In the genomic region with DNA sequence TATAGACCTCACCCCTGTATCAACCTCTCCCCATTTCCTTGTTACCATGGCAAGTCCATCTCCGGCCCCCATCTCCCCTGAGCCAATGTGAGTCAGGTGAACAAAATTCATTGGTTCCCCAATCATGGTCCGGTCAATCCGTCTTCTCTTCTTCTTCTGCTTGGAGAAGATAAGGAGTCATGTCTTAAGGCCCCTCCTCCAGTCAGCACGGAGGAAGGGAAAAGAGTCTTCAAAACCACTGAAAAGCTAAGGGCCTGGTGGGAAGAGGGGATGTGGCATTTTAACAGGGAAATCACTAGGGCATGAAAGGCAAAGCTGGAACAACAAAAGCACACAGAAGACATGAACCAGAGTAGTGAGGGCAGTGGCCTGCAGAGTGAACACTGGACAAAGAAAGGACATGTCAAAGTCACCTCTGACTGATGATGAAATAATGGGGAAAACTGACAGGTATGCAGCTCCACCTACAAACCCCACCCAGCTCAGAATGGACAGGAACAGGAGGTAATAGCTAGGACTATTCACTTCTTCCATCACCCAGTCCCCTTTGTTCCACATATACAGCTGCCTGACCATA, we compare ENCODE assay signal across 1 cellular context.
TF ChIP-seq lines count a peak whose summit lies in the region.

No MANE protein-coding gene starts in this region.

TF ChIP-seq in K562, 482 proteins besides CTCF, POLR2A, EP300 and RAD21 (continued from another document and continues in another):
- TF ChIP-seq, protein P1, sequence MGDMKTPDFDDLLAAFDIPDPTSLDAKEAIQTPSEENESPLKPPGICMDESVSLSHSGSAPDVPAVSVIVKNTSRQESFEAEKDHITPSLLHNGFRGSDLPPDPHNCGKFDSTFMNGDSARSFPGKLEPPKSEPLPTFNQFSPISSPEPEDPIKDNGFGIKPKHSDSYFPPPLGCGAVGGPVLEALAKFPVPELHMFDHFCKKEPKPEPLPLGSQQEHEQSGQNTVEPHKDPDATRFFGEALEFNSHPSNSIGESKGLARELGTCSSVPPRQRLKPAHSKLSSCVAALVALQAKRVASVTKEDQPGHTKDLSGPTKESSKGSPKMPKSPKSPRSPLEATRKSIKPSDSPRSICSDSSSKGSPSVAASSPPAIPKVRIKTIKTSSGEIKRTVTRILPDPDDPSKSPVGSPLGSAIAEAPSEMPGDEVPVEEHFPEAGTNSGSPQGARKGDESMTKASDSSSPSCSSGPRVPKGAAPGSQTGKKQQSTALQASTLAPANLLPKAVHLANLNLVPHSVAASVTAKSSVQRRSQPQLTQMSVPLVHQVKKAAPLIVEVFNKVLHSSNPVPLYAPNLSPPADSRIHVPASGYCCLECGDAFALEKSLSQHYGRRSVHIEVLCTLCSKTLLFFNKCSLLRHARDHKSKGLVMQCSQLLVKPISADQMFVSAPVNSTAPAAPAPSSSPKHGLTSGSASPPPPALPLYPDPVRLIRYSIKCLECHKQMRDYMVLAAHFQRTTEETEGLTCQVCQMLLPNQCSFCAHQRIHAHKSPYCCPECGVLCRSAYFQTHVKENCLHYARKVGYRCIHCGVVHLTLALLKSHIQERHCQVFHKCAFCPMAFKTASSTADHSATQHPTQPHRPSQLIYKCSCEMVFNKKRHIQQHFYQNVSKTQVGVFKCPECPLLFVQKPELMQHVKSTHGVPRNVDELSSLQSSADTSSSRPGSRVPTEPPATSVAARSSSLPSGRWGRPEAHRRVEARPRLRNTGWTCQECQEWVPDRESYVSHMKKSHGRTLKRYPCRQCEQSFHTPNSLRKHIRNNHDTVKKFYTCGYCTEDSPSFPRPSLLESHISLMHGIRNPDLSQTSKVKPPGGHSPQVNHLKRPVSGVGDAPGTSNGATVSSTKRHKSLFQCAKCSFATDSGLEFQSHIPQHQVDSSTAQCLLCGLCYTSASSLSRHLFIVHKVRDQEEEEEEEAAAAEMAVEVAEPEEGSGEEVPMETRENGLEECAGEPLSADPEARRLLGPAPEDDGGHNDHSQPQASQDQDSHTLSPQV (IDR thresholded peaks at IDR 0.05): peak; percentile 82
- no peak for TF ChIP-seq HOXB6 (CRISPR knock-in tag; IDR thresholded peaks at IDR 0.05; ENCODE audit: borderline replicate concordance)
- no peak for TF ChIP-seq NR2C2 (CRISPR knock-in tag; IDR thresholded peaks at IDR 0.05)
- TF ChIP-seq NR2C2 (tag; IDR thresholded peaks at IDR 0.05): peak; percentile 46; the same call in 1 of the 2 replicates
- TF ChIP-seq KLF1 (tag; IDR thresholded peaks at IDR 0.05): no peak
- no peak; the same call in 1 of the 2 replicates for TF ChIP-seq XRCC5 (IDR thresholded peaks at IDR 0.05; ENCODE audit: low read depth, low read length)
- TF ChIP-seq MTA2 (IDR thresholded peaks at IDR 0.05; ENCODE audit: low read depth): peak; percentile 81
- peak; percentile 34 for TF ChIP-seq BRD9 (IDR thresholded peaks at IDR 0.05; ENCODE audit: low read depth, partially characterized antibody)
- no peak for TF ChIP-seq IFI16 (CRISPR knock-in tag; IDR thresholded peaks at IDR 0.05)
- TF ChIP-seq, protein P2, sequence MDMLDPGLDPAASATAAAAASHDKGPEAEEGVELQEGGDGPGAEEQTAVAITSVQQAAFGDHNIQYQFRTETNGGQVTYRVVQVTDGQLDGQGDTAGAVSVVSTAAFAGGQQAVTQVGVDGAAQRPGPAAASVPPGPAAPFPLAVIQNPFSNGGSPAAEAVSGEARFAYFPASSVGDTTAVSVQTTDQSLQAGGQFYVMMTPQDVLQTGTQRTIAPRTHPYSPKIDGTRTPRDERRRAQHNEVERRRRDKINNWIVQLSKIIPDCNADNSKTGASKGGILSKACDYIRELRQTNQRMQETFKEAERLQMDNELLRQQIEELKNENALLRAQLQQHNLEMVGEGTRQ (CRISPR knock-in tag; IDR thresholded peaks at IDR 0.05): no peak
- TF ChIP-seq, protein P3, sequence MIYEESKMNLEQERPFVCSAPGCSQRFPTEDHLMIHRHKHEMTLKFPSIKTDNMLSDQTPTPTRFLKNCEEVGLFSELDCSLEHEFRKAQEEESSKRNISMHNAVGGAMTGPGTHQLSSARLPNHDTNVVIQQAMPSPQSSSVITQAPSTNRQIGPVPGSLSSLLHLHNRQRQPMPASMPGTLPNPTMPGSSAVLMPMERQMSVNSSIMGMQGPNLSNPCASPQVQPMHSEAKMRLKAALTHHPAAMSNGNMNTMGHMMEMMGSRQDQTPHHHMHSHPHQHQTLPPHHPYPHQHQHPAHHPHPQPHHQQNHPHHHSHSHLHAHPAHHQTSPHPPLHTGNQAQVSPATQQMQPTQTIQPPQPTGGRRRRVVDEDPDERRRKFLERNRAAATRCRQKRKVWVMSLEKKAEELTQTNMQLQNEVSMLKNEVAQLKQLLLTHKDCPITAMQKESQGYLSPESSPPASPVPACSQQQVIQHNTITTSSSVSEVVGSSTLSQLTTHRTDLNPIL (CRISPR knock-in tag; IDR thresholded peaks at IDR 0.05): no peak
- TF ChIP-seq SRSF3 (IDR thresholded peaks at IDR 0.05; ENCODE audit: insufficient read depth, low read length): no peak
- peak; percentile 39; the same call in 1 of the 2 replicates for TF ChIP-seq NFIC (IDR thresholded peaks at IDR 0.05)
- TF ChIP-seq, protein P4, sequence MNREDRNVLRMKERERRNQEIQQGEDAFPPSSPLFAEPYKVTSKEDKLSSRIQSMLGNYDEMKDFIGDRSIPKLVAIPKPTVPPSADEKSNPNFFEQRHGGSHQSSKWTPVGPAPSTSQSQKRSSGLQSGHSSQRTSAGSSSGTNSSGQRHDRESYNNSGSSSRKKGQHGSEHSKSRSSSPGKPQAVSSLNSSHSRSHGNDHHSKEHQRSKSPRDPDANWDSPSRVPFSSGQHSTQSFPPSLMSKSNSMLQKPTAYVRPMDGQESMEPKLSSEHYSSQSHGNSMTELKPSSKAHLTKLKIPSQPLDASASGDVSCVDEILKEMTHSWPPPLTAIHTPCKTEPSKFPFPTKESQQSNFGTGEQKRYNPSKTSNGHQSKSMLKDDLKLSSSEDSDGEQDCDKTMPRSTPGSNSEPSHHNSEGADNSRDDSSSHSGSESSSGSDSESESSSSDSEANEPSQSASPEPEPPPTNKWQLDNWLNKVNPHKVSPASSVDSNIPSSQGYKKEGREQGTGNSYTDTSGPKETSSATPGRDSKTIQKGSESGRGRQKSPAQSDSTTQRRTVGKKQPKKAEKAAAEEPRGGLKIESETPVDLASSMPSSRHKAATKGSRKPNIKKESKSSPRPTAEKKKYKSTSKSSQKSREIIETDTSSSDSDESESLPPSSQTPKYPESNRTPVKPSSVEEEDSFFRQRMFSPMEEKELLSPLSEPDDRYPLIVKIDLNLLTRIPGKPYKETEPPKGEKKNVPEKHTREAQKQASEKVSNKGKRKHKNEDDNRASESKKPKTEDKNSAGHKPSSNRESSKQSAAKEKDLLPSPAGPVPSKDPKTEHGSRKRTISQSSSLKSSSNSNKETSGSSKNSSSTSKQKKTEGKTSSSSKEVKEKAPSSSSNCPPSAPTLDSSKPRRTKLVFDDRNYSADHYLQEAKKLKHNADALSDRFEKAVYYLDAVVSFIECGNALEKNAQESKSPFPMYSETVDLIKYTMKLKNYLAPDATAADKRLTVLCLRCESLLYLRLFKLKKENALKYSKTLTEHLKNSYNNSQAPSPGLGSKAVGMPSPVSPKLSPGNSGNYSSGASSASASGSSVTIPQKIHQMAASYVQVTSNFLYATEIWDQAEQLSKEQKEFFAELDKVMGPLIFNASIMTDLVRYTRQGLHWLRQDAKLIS (CRISPR knock-in tag; IDR thresholded peaks at IDR 0.05): no peak
- peak; percentile 36; the same call in 1 of the 2 replicates for TF ChIP-seq BHLHE40 (IDR thresholded peaks at IDR 0.05; ENCODE audit: low read length)
- TF ChIP-seq, protein P5, sequence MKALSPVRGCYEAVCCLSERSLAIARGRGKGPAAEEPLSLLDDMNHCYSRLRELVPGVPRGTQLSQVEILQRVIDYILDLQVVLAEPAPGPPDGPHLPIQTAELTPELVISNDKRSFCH (CRISPR knock-in tag; IDR thresholded peaks at IDR 0.05): no peak
- TF ChIP-seq, protein P5 (tag; IDR thresholded peaks at IDR 0.05): 0 out of 2 replicates have a peak, but pooled peaks have one; percentile 43
- 0 out of 4 replicates have a peak, but pooled peaks of 1 of the 2 experiments have one; percentile 32 for TF ChIP-seq FOXK2 (conservative IDR thresholded peaks at IDR 0.05 in 1 of 2, IDR thresholded peaks at IDR 0.05 in 1 of 2; ENCODE audit: low read depth in 2 of 2)
- TF ChIP-seq FOSL1 (tag; conservative IDR thresholded peaks at IDR 0.05): peak; percentile 63
- TF ChIP-seq DIDO1 (tag; IDR thresholded peaks at IDR 0.05; ENCODE audit: low read depth): no peak
- TF ChIP-seq IRF2 (CRISPR knock-in tag; IDR thresholded peaks at IDR 0.05): no peak
- TF ChIP-seq, protein P6, sequence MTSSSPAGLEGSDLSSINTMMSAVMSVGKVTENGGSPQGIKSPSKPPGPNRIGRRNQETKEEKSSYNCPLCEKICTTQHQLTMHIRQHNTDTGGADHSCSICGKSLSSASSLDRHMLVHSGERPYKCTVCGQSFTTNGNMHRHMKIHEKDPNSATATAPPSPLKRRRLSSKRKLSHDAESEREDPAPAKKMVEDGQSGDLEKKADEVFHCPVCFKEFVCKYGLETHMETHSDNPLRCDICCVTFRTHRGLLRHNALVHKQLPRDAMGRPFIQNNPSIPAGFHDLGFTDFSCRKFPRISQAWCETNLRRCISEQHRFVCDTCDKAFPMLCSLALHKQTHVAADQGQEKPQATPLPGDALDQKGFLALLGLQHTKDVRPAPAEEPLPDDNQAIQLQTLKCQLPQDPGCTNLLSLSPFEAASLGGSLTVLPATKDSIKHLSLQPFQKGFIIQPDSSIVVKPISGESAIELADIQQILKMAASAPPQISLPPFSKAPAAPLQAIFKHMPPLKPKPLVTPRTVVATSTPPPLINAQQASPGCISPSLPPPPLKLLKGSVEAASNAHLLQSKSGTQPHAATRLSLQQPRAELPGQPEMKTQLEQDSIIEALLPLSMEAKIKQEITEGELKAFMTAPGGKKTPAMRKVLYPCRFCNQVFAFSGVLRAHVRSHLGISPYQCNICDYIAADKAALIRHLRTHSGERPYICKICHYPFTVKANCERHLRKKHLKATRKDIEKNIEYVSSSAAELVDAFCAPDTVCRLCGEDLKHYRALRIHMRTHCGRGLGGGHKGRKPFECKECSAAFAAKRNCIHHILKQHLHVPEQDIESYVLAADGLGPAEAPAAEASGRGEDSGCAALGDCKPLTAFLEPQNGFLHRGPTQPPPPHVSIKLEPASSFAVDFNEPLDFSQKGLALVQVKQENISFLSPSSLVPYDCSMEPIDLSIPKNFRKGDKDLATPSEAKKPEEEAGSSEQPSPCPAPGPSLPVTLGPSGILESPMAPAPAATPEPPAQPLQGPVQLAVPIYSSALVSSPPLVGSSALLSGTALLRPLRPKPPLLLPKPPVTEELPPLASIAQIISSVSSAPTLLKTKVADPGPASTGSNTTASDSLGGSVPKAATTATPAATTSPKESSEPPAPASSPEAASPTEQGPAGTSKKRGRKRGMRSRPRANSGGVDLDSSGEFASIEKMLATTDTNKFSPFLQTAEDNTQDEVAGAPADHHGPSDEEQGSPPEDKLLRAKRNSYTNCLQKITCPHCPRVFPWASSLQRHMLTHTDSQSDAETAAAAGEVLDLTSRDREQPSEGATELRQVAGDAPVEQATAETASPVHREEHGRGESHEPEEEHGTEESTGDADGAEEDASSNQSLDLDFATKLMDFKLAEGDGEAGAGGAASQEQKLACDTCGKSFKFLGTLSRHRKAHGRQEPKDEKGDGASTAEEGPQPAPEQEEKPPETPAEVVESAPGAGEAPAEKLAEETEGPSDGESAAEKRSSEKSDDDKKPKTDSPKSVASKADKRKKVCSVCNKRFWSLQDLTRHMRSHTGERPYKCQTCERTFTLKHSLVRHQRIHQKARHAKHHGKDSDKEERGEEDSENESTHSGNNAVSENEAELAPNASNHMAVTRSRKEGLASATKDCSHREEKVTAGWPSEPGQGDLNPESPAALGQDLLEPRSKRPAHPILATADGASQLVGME (CRISPR knock-in tag; IDR thresholded peaks at IDR 0.05): 0 out of 2 replicates have a peak, but pooled peaks have one; percentile 79
- TF ChIP-seq, protein P7, sequence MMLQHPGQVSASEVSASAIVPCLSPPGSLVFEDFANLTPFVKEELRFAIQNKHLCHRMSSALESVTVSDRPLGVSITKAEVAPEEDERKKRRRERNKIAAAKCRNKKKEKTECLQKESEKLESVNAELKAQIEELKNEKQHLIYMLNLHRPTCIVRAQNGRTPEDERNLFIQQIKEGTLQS (IDR thresholded peaks at IDR 0.05): peak; percentile 98
- TF ChIP-seq, protein P7 (CRISPR knock-in tag; conservative IDR thresholded peaks at IDR 0.05): no peak
- TF ChIP-seq, protein P8, sequence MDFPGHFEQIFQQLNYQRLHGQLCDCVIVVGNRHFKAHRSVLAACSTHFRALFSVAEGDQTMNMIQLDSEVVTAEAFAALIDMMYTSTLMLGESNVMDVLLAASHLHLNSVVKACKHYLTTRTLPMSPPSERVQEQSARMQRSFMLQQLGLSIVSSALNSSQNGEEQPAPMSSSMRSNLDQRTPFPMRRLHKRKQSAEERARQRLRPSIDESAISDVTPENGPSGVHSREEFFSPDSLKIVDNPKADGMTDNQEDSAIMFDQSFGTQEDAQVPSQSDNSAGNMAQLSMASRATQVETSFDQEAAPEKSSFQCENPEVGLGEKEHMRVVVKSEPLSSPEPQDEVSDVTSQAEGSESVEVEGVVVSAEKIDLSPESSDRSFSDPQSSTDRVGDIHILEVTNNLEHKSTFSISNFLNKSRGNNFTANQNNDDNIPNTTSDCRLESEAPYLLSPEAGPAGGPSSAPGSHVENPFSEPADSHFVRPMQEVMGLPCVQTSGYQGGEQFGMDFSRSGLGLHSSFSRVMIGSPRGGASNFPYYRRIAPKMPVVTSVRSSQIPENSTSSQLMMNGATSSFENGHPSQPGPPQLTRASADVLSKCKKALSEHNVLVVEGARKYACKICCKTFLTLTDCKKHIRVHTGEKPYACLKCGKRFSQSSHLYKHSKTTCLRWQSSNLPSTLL (IDR thresholded peaks at IDR 0.05): no peak
- TF ChIP-seq ZNF311 (CRISPR knock-in tag; IDR thresholded peaks at IDR 0.05): no peak
- peak; percentile 71 for TF ChIP-seq SUPT5H (IDR thresholded peaks at IDR 0.05)
- no peak for TF ChIP-seq SRF (CRISPR knock-in tag; IDR thresholded peaks at IDR 0.05)
- TF ChIP-seq ETS2 (tag; IDR thresholded peaks at IDR 0.05; ENCODE audit: borderline replicate concordance, poor library complexity, severe bottlenecking): no peak
- TF ChIP-seq, protein P9, sequence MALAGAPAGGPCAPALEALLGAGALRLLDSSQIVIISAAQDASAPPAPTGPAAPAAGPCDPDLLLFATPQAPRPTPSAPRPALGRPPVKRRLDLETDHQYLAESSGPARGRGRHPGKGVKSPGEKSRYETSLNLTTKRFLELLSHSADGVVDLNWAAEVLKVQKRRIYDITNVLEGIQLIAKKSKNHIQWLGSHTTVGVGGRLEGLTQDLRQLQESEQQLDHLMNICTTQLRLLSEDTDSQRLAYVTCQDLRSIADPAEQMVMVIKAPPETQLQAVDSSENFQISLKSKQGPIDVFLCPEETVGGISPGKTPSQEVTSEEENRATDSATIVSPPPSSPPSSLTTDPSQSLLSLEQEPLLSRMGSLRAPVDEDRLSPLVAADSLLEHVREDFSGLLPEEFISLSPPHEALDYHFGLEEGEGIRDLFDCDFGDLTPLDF (CRISPR knock-in tag; IDR thresholded peaks at IDR 0.05): no peak
- TF ChIP-seq RBM34 (IDR thresholded peaks at IDR 0.05; ENCODE audit: borderline replicate concordance, insufficient read depth, low read length): no peak
- TF ChIP-seq TRIM24 (IDR thresholded peaks at IDR 0.05): peak in 1 of 2 experiments; percentile 37; a peak in 1 of 4 replicates
